Comparison of ENCODE assay signal across 2 cellular contexts in genomic region chr14:22870811-22871199, GRCh38.
TF ChIP-seq lines count a peak whose summit lies in the region.

No MANE protein-coding gene starts in this region.

TF ChIP-seq in IMR-90, 13 proteins besides CTCF, POLR2A, EP300 and RAD21:
- TF ChIP-seq ELK1 (IDR thresholded peaks at IDR 0.05; ENCODE audit: borderline replicate concordance, low read depth, low read length) (no peak), CHD1 (IDR thresholded peaks at IDR 0.05; ENCODE audit: low read depth, low read length) (no peak), BHLHE40 (IDR thresholded peaks at IDR 0.05; ENCODE audit: low read depth, low read length) (no peak), MXI1 (IDR thresholded peaks at IDR 0.05; ENCODE audit: borderline replicate concordance, low read depth, low read length) (no peak), NFE2L2 (IDR thresholded peaks at IDR 0.05; ENCODE audit: low read depth, low read length) (no peak), USF2 (IDR thresholded peaks at IDR 0.05; ENCODE audit: low read depth, low read length) (no peak), SMC3 (IDR thresholded peaks at IDR 0.05; ENCODE audit: low read depth, low read length) (no peak), MAFK (IDR thresholded peaks at IDR 0.05; ENCODE audit: low read depth, low read length) (no peak), FOS (IDR thresholded peaks at IDR 0.05; ENCODE audit: low read depth, low read length) (no peak), MAZ (IDR thresholded peaks at IDR 0.05; ENCODE audit: borderline replicate concordance, low read depth, low read length) (no peak), RFX5 (IDR thresholded peaks at IDR 0.05; ENCODE audit: low read depth, low read length) (no peak), RCOR1 (IDR thresholded peaks at IDR 0.05; ENCODE audit: insufficient replicate concordance, low read length) (no peak), CEBPB (IDR thresholded peaks at IDR 0.05; ENCODE audit: low read depth, low read length) (no peak)
TF ChIP-seq in IMR-90: peak in this region for 0.

TF ChIP-seq in GM12878, 131 proteins besides CTCF, POLR2A, EP300 and RAD21 (continues in another document):
- TF ChIP-seq FOXK2 (IDR thresholded peaks at IDR 0.05) (no peak), TCF7 (IDR thresholded peaks at IDR 0.05; ENCODE audit: borderline replicate concordance) (peak; percentile 8; the same call in 1 of the 2 replicates), FOXM1 (IDR thresholded peaks at IDR 0.05; ENCODE audit: low read depth, low read length) (0 out of 2 replicates have a peak, but pooled peaks have one; percentile 72), JUND (IDR thresholded peaks at IDR 0.05; ENCODE audit: low read depth, low read length) (peak; percentile 48; the same call in 1 of the 2 replicates), RAD51 (IDR thresholded peaks at IDR 0.05) (no peak), GABPA (IDR thresholded peaks at IDR 0.05; ENCODE audit: low read depth) (peak; percentile 46; the same call in 1 of the 2 replicates), CHD2 (IDR thresholded peaks at IDR 0.05; ENCODE audit: borderline replicate concordance, low read depth, low read length) (no peak), PAX8 (IDR thresholded peaks at IDR 0.05) (no peak), CREM (IDR thresholded peaks at IDR 0.05; ENCODE audit: low read depth) (no peak), USF2 (IDR thresholded peaks at IDR 0.05; ENCODE audit: borderline replicate concordance, low read depth, low read length) (no peak), ZNF274 (IDR thresholded peaks at IDR 0.05; ENCODE audit: insufficient read depth, insufficient read length) (no peak), CBX5 (IDR thresholded peaks at IDR 0.05; ENCODE audit: low read depth) (no peak), BCL11A (IDR thresholded peaks at IDR 0.05; ENCODE audit: low read depth, low read length) (no peak), KDM1A (IDR thresholded peaks at IDR 0.05; ENCODE audit: borderline replicate concordance) (no peak), BHLHE40 (IDR thresholded peaks at IDR 0.05; ENCODE audit: borderline replicate concordance in 1 of 2, low read depth in 2 of 2, low read length in 1 of 2) (0 out of 4 replicates have a peak, but pooled peaks of 1 of the 2 experiments have one; percentile 1), MLLT1 (IDR thresholded peaks at IDR 0.05) (no peak), ATF2 (IDR thresholded peaks at IDR 0.05; ENCODE audit: low read length) (no peak; the same call in 1 of the 2 replicates), NBN (IDR thresholded peaks at IDR 0.05) (no peak), ZBTB11 (CRISPR knock-in tag; IDR thresholded peaks at IDR 0.05) (no peak), ZBTB40 (IDR thresholded peaks at IDR 0.05; ENCODE audit: borderline replicate concordance) (no peak; the same call in 1 of the 2 replicates), SKIL (IDR thresholded peaks at IDR 0.05; ENCODE audit: low read depth, poor library complexity, severe bottlenecking) (no peak), LARP7 (IDR thresholded peaks at IDR 0.05) (no peak), SREBF2 (IDR thresholded peaks at IDR 0.05; ENCODE audit: low read length) (no peak), ZNF687 (IDR thresholded peaks at IDR 0.05) (0 out of 2 replicates have a peak, but pooled peaks have one; percentile 20), IRF4 (IDR thresholded peaks at IDR 0.05; ENCODE audit: low read depth, low read length) (peak; percentile 60; the same call in 1 of the 2 replicates), SUZ12 (IDR thresholded peaks at IDR 0.05; ENCODE audit: unreplicated experiment) (no peak), POU2F2 (IDR thresholded peaks at IDR 0.05; ENCODE audit: borderline replicate concordance, low read depth, low read length) (no peak), ATF3 (IDR thresholded peaks at IDR 0.05; ENCODE audit: borderline replicate concordance, extremely low read depth, low read depth, low read length) (no peak), SMARCA5 (IDR thresholded peaks at IDR 0.05) (no peak), PKNOX1 (IDR thresholded peaks at IDR 0.05) (peak; percentile 56), MTA2 (IDR thresholded peaks at IDR 0.05; ENCODE audit: low read depth) (no peak), YBX1 (IDR thresholded peaks at IDR 0.05) (no peak), KLF5 (IDR thresholded peaks at IDR 0.05; ENCODE audit: partially characterized antibody) (no peak)
